ENCODE assay signal across 1 cellular context in genomic region chr11:5284551-5285130, GRCh38.
TF ChIP-seq lines count a peak whose summit lies in the region.

No MANE protein-coding gene starts in this region.

TF ChIP-seq in K562, 482 proteins besides CTCF, POLR2A, EP300 and RAD21 (continued from another document and continues in another):
- no peak for TF ChIP-seq ZNF280B (CRISPR knock-in tag; IDR thresholded peaks at IDR 0.05)
- TF ChIP-seq ZBTB40 (IDR thresholded peaks at IDR 0.05) = no peak
- no peak for TF ChIP-seq ZBTB40 (CRISPR knock-in tag; IDR thresholded peaks at IDR 0.05)
- no peak for TF ChIP-seq TCFL5 (CRISPR knock-in tag; conservative IDR thresholded peaks at IDR 0.05)
- TF ChIP-seq ATF7 (IDR thresholded peaks at IDR 0.05) = no peak
- peak; percentile 33 for TF ChIP-seq CCNT2 (IDR thresholded peaks at IDR 0.05; ENCODE audit: borderline replicate concordance, extremely low read depth, insufficient read length, low read depth, low read length)
- TF ChIP-seq POLR2AphosphoS5 (IDR thresholded peaks at IDR 0.05; ENCODE audit: control insufficient read depth, insufficient read depth, low read depth, low read length) = peak; percentile 95
- no peak for TF ChIP-seq ZNF408 (CRISPR knock-in tag; IDR thresholded peaks at IDR 0.05; ENCODE audit: low read depth)
- TF ChIP-seq TBL1XR1 (IDR thresholded peaks at IDR 0.05; ENCODE audit: low read length in 2 of 2) = peak; percentile 65 to 87; a peak in 3 of 4 replicates
- TF ChIP-seq NELFE (IDR thresholded peaks at IDR 0.05; ENCODE audit: insufficient read depth, insufficient read length) = no peak
- no peak for TF ChIP-seq ZNF384 (IDR thresholded peaks at IDR 0.05; ENCODE audit: low read depth, low read length)
- no peak for TF ChIP-seq PREB (CRISPR knock-in tag; IDR thresholded peaks at IDR 0.05)
- no peak for TF ChIP-seq ZNF407 (IDR thresholded peaks at IDR 0.05; ENCODE audit: low read depth)
- TF ChIP-seq SMARCA4 (IDR thresholded peaks at IDR 0.05) = peak; percentile 29
- no peak for TF ChIP-seq ZNF212 (CRISPR knock-in tag; IDR thresholded peaks at IDR 0.05)
- no peak for TF ChIP-seq CHCHD3 (CRISPR knock-in tag; IDR thresholded peaks at IDR 0.05)
- no peak for TF ChIP-seq DNMT1 (IDR thresholded peaks at IDR 0.05)
- TF ChIP-seq HOMEZ (CRISPR knock-in tag; IDR thresholded peaks at IDR 0.05) = no peak
- no peak for TF ChIP-seq RNF219 (CRISPR knock-in tag; IDR thresholded peaks at IDR 0.05)
- TF ChIP-seq NR2F6 (CRISPR knock-in tag; IDR thresholded peaks at IDR 0.05) = no peak
- no peak for TF ChIP-seq CREBBP (IDR thresholded peaks at IDR 0.05; ENCODE audit: low read depth, low read length)
